16 cellular contexts compared by ENCODE assay signal in genomic region chr2:239287461-239287860, GRCh38.
DNase-seq lines count a peak whose midpoint lies in the region; ATAC-seq and TF ChIP-seq lines count a peak whose summit lies in the region.
"Had no signal": no experiment of that assay in that cellular context is flagged by ENCODE, and none has a peak within 500 bp of the region (broad histone marks: within the 10 kb centered on the region; RNA-seq: fewer than 3 reads in every experiment).

No MANE protein-coding gene starts in this region.

- no peaks in the 10 kb centered on the region for H3K9me3 Mint-ChIP-seq in CD8-positive, alpha-beta memory T cell
- H3K9me3 Mint-ChIP-seq in natural killer cell treated with Interleukin-12 subunit alpha and Interleukin-12 subunit beta and Interleukin-15 and Interleukin-18, amount 100 ng/mL, for 72 hours, result no peaks in the 10 kb centered on the region
- no peaks in the 10 kb centered on the region for H3K9me3 Mint-ChIP-seq in WTC11
- H3K9me3 Mint-ChIP-seq: HFFc6, IgD-negative memory B cell had no signal

- ATAC-seq in T-helper 17 cell, result no peak
- no peak for ATAC-seq in natural killer cell treated with Interleukin-12 subunit alpha and Interleukin-12 subunit beta and Interleukin-15 and Interleukin-18, amount 100 ng/mL, for 72 hours
- no peak for ATAC-seq in WTC11
- ATAC-seq in HG02623 (IDR thresholded peaks at IDR 0.05; ENCODE audit: unreplicated experiment), result no peak
- ATAC-seq: left colon had no signal

- no peak for DNase-seq in CD8-positive, alpha-beta memory T cell
- DNase-seq in T-helper 17 cell (no peak), fibroblast of villous mesenchyme (ENCODE audit: low read depth) (peak; percentile 58), WTC11 (ENCODE audit: low spot score) (no peak), NCI-H1105 (lab: John Stamatoyannopoulos, UW) (no peak)
- DNase-seq in natural killer cell treated with Interleukin-12 subunit alpha and Interleukin-12 subunit beta and Interleukin-15 and Interleukin-18, amount 100 ng/mL, for 72 hours (ENCODE audit: low spot score), result no peak
- no peak for DNase-seq in stimulated activated CD4-positive, alpha-beta T cell treated with anti-CD3 and anti-CD28 coated beads, Interleukin-12 subunit alpha, Interleukin-12 subunit beta, amount 100 ng/mL, for 4 hours
- DNase-seq: DMS79 treated with DMSO at 0.1 percent for 48 hours, HFFc6, MV-4-11, NCI-H2171, WERI-Rb-1 had no signal

- POLR2A ChIA-PET in CD8-positive, alpha-beta memory T cell (lab: Charles Lee), result interaction anchor here (1.1 kb wide), 1 partner anchor 12 kb away, joined by 3 read pairs; no protein-coding TSS in a partner anchor
- POLR2A ChIA-PET in WTC11 (lab: Charles Lee), result no interaction called here

- no peaks in the 10 kb centered on the region for H3K27me3 ChIP-seq in CD8-positive, alpha-beta memory T cell (ENCODE audit: insufficient read depth, low read length, poor library complexity, severe bottlenecking)

- peak overlapping the region in 7 of 8 donors; percentile 5 to 89 (median 81) for H3K27ac Mint-ChIP-seq in CD8-positive, alpha-beta memory T cell
- H3K27ac Mint-ChIP-seq in T-helper 17 cell (peak overlapping the region; percentile 98), WTC11 (no peak overlapping the region; the same call in 1 of the 2 replicates)
- H3K27ac Mint-ChIP-seq in natural killer cell treated with Interleukin-12 subunit alpha and Interleukin-12 subunit beta and Interleukin-15 and Interleukin-18, amount 100 ng/mL, for 72 hours, result peak overlapping the region in 1 of 2 donors; percentile 90
- H3K27ac Mint-ChIP-seq: B cell, HFFc6, IgD-negative memory B cell had no signal

- CTCF ChIA-PET in CD8-positive, alpha-beta memory T cell (lab: Charles Lee), result interaction anchor here (1.3 kb wide), 1 partner anchor 20 kb away, joined by 4 read pairs; no protein-coding TSS in a partner anchor
- CTCF ChIA-PET in WTC11 (lab: Charles Lee), result no interaction called here

- no peak for TF ChIP-seq CTCF in fibroblast of villous mesenchyme (IDR thresholded peaks at IDR 0.05; ENCODE audit: insufficient read depth, low read depth, low read length)
- no peak for TF ChIP-seq CTCF in WTC11 (IDR thresholded peaks at IDR 0.05)

- H3K4me3 ChIP-seq in CD8-positive, alpha-beta memory T cell (ENCODE audit: low read length), result no peak overlapping the region
- H3K4me3 ChIP-seq in fibroblast of villous mesenchyme (ENCODE audit: low read depth, low read length), result no peak overlapping the region

- H3K9me3 ChIP-seq in CD8-positive, alpha-beta memory T cell (ENCODE audit: low read length), result no peaks in the 10 kb centered on the region
- no peaks in the 10 kb centered on the region for H3K9me3 ChIP-seq in T-helper 17 cell (ENCODE audit: control insufficient read depth, low read length, poor library complexity, severe bottlenecking)

- H3K4me1 ChIP-seq in CD8-positive, alpha-beta memory T cell (ENCODE audit: insufficient read depth, low read length), result peaks cover 69% of the 10 kb centered on the region

- H3K36me3 ChIP-seq in CD8-positive, alpha-beta memory T cell (ENCODE audit: insufficient read depth, low read length), result no peaks in the 10 kb centered on the region
- H3K36me3 ChIP-seq: WERI-Rb-1 had no signal

- H3K27ac ChIP-seq in CD8-positive, alpha-beta memory T cell (ENCODE audit: low read depth, low read length), result no peak overlapping the region
- H3K27ac ChIP-seq: WERI-Rb-1 had no signal

- H3K4me3 Mint-ChIP-seq in CD8-positive, alpha-beta memory T cell, result peak overlapping the region in 5 of 7 donors; percentile 10 to 82 (median 29)
- peak overlapping the region; percentile 47 for H3K4me3 Mint-ChIP-seq in T-helper 17 cell
- peak overlapping the region; percentile 14 for H3K4me3 Mint-ChIP-seq in natural killer cell treated with Interleukin-12 subunit alpha and Interleukin-12 subunit beta and Interleukin-15 and Interleukin-18, amount 100 ng/mL, for 72 hours
- H3K4me3 Mint-ChIP-seq in WTC11, result no peak overlapping the region
- H3K4me3 Mint-ChIP-seq: B cell, HFFc6, IgD-negative memory B cell had no signal

- H3K27me3 Mint-ChIP-seq in CD8-positive, alpha-beta memory T cell, result no peaks in the 10 kb centered on the region
- H3K27me3 Mint-ChIP-seq in T-helper 17 cell (no peaks in the 10 kb centered on the region), WTC11 (ENCODE audit: low read depth) (no peaks in the 10 kb centered on the region)
- peaks cover 5% of the 10 kb centered on the region in 2 donors for H3K27me3 Mint-ChIP-seq in natural killer cell treated with Interleukin-12 subunit alpha and Interleukin-12 subunit beta and Interleukin-15 and Interleukin-18, amount 100 ng/mL, for 72 hours

- peaks cover 0 to 2% (median 0%) of the 10 kb centered on the region in 3 donors for H3K36me3 Mint-ChIP-seq in CD8-positive, alpha-beta memory T cell
- H3K36me3 Mint-ChIP-seq in T-helper 17 cell (ENCODE audit: low read depth), result no peaks in the 10 kb centered on the region
- H3K36me3 Mint-ChIP-seq in natural killer cell treated with Interleukin-12 subunit alpha and Interleukin-12 subunit beta and Interleukin-15 and Interleukin-18, amount 100 ng/mL, for 72 hours, result no peaks in the 10 kb centered on the region
- H3K36me3 Mint-ChIP-seq in WTC11, result no peaks in the 10 kb centered on the region

- H3K4me1 Mint-ChIP-seq in CD8-positive, alpha-beta memory T cell, result peaks cover 54 to 72% (median 65%) of the 10 kb centered on the region in 3 donors
- H3K4me1 Mint-ChIP-seq in T-helper 17 cell (peaks cover 46% of the 10 kb centered on the region), WTC11 (peaks cover 68% of the 10 kb centered on the region)
- peaks cover 46 to 56% of the 10 kb centered on the region in 2 donors for H3K4me1 Mint-ChIP-seq in natural killer cell treated with Interleukin-12 subunit alpha and Interleukin-12 subunit beta and Interleukin-15 and Interleukin-18, amount 100 ng/mL, for 72 hours (ENCODE audit: low read depth in 2 of 2)

TF ChIP-seq in WTC11, 78 proteins besides CTCF, POLR2A, EP300 and RAD21 (continues in another document):
- TF ChIP-seq, protein P1, sequence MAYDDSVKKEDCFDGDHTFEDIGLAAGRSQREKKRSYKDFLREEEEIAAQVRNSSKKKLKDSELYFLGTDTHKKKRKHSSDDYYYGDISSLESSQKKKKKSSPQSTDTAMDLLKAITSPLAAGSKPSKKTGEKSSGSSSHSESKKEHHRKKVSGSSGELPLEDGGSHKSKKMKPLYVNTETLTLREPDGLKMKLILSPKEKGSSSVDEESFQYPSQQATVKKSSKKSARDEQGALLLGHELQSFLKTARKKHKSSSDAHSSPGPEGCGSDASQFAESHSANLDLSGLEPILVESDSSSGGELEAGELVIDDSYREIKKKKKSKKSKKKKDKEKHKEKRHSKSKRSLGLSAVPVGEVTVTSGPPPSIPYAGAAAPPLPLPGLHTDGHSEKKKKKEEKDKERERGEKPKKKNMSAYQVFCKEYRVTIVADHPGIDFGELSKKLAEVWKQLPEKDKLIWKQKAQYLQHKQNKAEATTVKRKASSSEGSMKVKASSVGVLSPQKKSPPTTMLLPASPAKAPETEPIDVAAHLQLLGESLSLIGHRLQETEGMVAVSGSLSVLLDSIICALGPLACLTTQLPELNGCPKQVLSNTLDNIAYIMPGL (CRISPR knock-in tag; IDR thresholded peaks at IDR 0.05), result no peak
- TF ChIP-seq, protein P2, sequence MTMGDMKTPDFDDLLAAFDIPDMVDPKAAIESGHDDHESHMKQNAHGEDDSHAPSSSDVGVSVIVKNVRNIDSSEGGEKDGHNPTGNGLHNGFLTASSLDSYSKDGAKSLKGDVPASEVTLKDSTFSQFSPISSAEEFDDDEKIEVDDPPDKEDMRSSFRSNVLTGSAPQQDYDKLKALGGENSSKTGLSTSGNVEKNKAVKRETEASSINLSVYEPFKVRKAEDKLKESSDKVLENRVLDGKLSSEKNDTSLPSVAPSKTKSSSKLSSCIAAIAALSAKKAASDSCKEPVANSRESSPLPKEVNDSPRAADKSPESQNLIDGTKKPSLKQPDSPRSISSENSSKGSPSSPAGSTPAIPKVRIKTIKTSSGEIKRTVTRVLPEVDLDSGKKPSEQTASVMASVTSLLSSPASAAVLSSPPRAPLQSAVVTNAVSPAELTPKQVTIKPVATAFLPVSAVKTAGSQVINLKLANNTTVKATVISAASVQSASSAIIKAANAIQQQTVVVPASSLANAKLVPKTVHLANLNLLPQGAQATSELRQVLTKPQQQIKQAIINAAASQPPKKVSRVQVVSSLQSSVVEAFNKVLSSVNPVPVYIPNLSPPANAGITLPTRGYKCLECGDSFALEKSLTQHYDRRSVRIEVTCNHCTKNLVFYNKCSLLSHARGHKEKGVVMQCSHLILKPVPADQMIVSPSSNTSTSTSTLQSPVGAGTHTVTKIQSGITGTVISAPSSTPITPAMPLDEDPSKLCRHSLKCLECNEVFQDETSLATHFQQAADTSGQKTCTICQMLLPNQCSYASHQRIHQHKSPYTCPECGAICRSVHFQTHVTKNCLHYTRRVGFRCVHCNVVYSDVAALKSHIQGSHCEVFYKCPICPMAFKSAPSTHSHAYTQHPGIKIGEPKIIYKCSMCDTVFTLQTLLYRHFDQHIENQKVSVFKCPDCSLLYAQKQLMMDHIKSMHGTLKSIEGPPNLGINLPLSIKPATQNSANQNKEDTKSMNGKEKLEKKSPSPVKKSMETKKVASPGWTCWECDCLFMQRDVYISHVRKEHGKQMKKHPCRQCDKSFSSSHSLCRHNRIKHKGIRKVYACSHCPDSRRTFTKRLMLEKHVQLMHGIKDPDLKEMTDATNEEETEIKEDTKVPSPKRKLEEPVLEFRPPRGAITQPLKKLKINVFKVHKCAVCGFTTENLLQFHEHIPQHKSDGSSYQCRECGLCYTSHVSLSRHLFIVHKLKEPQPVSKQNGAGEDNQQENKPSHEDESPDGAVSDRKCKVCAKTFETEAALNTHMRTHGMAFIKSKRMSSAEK (CRISPR knock-in tag; IDR thresholded peaks at IDR 0.05; ENCODE audit: borderline replicate concordance), result no peak
- TF ChIP-seq MLX (CRISPR knock-in tag; IDR thresholded peaks at IDR 0.05) (no peak), ZNF121 (CRISPR knock-in tag; IDR thresholded peaks at IDR 0.05) (no peak), NFATC4 (CRISPR knock-in tag; IDR thresholded peaks at IDR 0.05) (no peak), RELA (CRISPR knock-in tag; IDR thresholded peaks at IDR 0.05; ENCODE audit: borderline replicate concordance) (no peak), ZNF396 (CRISPR knock-in tag; IDR thresholded peaks at IDR 0.05; ENCODE audit: borderline replicate concordance) (no peak)
